9 cellular contexts compared by ENCODE assay signal in the genomic region with DNA sequence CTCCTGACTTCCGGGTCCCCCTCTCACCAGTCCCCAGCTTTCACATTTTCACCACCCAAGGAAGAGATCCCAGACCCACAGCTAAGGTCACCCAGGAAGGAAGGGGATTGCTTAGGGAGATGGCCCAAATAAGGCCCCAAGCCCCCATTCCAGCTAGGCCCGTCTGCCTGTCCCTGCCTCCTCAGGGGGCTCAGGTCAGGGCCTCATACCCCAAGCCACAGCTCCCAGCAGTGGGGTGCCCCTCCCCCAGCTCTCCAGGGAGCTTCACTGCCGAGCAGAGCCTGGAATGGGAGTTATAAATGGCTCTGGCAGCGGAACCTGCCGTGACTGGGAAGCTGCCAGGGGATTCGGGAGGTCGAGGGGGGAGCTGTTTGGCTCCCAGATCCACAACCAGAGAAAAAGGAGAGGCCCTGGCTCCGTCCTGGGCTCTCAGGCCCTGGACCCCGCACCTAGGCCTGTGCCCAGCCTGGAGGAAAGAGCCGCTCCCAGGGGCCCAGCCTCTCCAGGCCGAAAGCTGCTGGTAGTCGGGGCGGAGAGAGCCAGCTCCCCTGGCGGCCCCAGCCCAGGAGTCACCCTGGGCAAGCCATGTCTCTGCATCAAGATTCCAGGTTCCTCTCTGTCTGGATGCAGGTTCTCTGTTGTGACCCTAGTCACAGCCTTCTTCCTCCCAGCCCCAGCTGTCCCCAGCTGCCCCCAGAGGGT. TPM values are rescaled to one million over a fixed set of nuclear protein-coding genes. Genes with fewer than 3 reads are reported as not detected.
DNase-seq lines count a peak whose midpoint lies in the region; ATAC-seq, FAIRE-seq and TF ChIP-seq lines count a peak whose summit lies in the region.
"Had no signal": no experiment of that assay in that cellular context is flagged by ENCODE, and none has a peak within 500 bp of the region (broad histone marks: within the 10 kb centered on the region; RNA-seq: fewer than 3 reads in every experiment).

No MANE protein-coding gene starts in this region.

- TF ChIP-seq POLR2A in GM18505 (IDR thresholded peaks at IDR 0.05; ENCODE audit: borderline replicate concordance, extremely low read depth, insufficient read depth, insufficient read length) = no peak
- no peak for TF ChIP-seq POLR2A in H54 (IDR thresholded peaks at IDR 0.05; ENCODE audit: low read depth, low read length)

- no peaks in the 10 kb centered on the region for H3K36me3 Mint-ChIP-seq in mesothelial cell of epicardium
- no peaks in the 10 kb centered on the region for H3K36me3 Mint-ChIP-seq in endodermal cell (ENCODE audit: low read depth)

- no peak for FAIRE-seq in H54 (lab: Jason Lieb, UNC)

- H3K27me3 ChIP-seq in endodermal cell (ENCODE audit: control insufficient read depth, insufficient read depth, low read length, poor library complexity, severe bottlenecking) = no peaks in the 10 kb centered on the region

- no peak overlapping the region for H3K9ac ChIP-seq in endodermal cell (ENCODE audit: extremely low read depth, low read length, poor library complexity, severe bottlenecking)

- H3K4me3 Mint-ChIP-seq in mesothelial cell of epicardium (peak overlapping the region; percentile 50), endodermal cell (no peak overlapping the region)
- H3K4me3 Mint-ChIP-seq: activated B cell treated with CpG ODN at 0.5 μM for 24 hours had no signal

- peak; percentile 55 for DNase-seq in A172 (ENCODE audit: low spot score)
- peak; percentile 58 for DNase-seq in NCI-H1092 (lab: John Stamatoyannopoulos, UW)
- peak; percentile 65 for DNase-seq in dermis blood vessel endothelial cell
- DNase-seq in mesothelial cell of epicardium (ENCODE audit: low spot score in 2 of 2, unreplicated experiment in 2 of 2) = peak in 1 of 2 experiments; percentile 65
- no peak for DNase-seq in endodermal cell
- DNase-seq in H54 (ENCODE audit: insufficient read length, low spot score) = no peak
- DNase-seq: activated B cell treated with CpG ODN at 0.5 μM for 24 hours had no signal

- H3K9me3 ChIP-seq in endodermal cell (ENCODE audit: control insufficient read depth, low read length) = no peaks in the 10 kb centered on the region

- no peak overlapping the region for H3K27ac ChIP-seq in endodermal cell (ENCODE audit: low read depth, low read length)

- peak overlapping the region; percentile 97 for H3K27ac Mint-ChIP-seq in mesothelial cell of epicardium
- no peak overlapping the region for H3K27ac Mint-ChIP-seq in endodermal cell
- H3K27ac Mint-ChIP-seq: activated B cell treated with CpG ODN at 0.5 μM for 24 hours had no signal

- TF ChIP-seq CTCF in mesothelial cell of epicardium (IDR thresholded peaks at IDR 0.05; ENCODE audit: unreplicated experiment) = no peak
- TF ChIP-seq CTCF in endodermal cell (conservative IDR thresholded peaks at IDR 0.05) = no peak

- H3K4me1 ChIP-seq in endodermal cell (ENCODE audit: control insufficient read depth, insufficient read depth, low read length) = no peaks in the 10 kb centered on the region

- H3K36me3 ChIP-seq in endodermal cell (ENCODE audit: control insufficient read depth, insufficient read depth, low read length) = no peaks in the 10 kb centered on the region

- 81 to 85% methylated on average over 8 to 14 of the region's 14 CpGs for WGBS in endodermal cell (ENCODE audit: insufficient coverage in 1 of 2, insufficient read length in 1 of 2), 2 experiments

- peaks cover 70% of the 10 kb centered on the region for H3K4me1 Mint-ChIP-seq in mesothelial cell of epicardium
- H3K4me1 Mint-ChIP-seq in endodermal cell = peaks cover 7% of the 10 kb centered on the region

- no peaks in the 10 kb centered on the region for H3K27me3 Mint-ChIP-seq in mesothelial cell of epicardium (ENCODE audit: low read depth)
- H3K27me3 Mint-ChIP-seq in endodermal cell (ENCODE audit: insufficient read depth) = peaks cover 10% of the 10 kb centered on the region
- H3K27me3 Mint-ChIP-seq: activated B cell treated with CpG ODN at 0.5 μM for 24 hours had no signal

- H3K9me3 Mint-ChIP-seq in mesothelial cell of epicardium = no peaks in the 10 kb centered on the region
- no peaks in the 10 kb centered on the region for H3K9me3 Mint-ChIP-seq in endodermal cell
- H3K9me3 Mint-ChIP-seq: activated B cell treated with CpG ODN at 0.5 μM for 24 hours had no signal

- ATAC-seq in HG03139 (IDR thresholded peaks at IDR 0.05; ENCODE audit: unreplicated experiment) (no peak), GM18505 (IDR thresholded peaks at IDR 0.05; ENCODE audit: unreplicated experiment) (no peak)

- no peak overlapping the region for H3K4me3 ChIP-seq in endodermal cell (ENCODE audit: low read length)

RNA-seq across cellular contexts. Expression of gene CCDC9B, which starts 0.6 kb away (rescaled TPM):
- total RNA-seq in A172 (2014; rRNA removed; shearing (Covaris generic)) = 4.4 and 12.1 TPM in 2 replicates
- total RNA-seq in dermis blood vessel endothelial cell (10.0 and 21.9 TPM in 2 replicates), mesothelial cell of epicardium (23.4 to 26.9 TPM (median 26.1 TPM) in 3 replicates), endodermal cell (under 1 TPM; 0.15 to 0.42 TPM)
- polyA plus RNA-seq in endodermal cell (2013, experiment 1 of 2) = 0.57 TPM
- polyA plus RNA-seq in endodermal cell (2013, experiment 2 of 2) = 0.12 TPM

RNA-seq across cellular contexts. Expression of gene PHGR1, which starts 10.6 kb away (rescaled TPM):
- not detected in 2 replicates for total RNA-seq in A172 (2014; rRNA removed; shearing (Covaris generic))
- total RNA-seq in dermis blood vessel endothelial cell (not detected in 2 replicates), mesothelial cell of epicardium (0.93 TPM in 1 of 3 replicates, not detected in the others), endodermal cell (not detected)
- not detected for polyA plus RNA-seq in endodermal cell (2013, experiment 1 of 2)
- polyA plus RNA-seq in endodermal cell (2013, experiment 2 of 2) = not detected
- total RNA-seq: activated B cell treated with CpG ODN at 0.5 μM for 24 hours had no signal

RNA-seq across cellular contexts. Expression of gene INAFM2, which starts 16.7 kb away (rescaled TPM):
- total RNA-seq in A172 (2014; rRNA removed; shearing (Covaris generic)) = 12.7 and 14.7 TPM in 2 replicates
- total RNA-seq in dermis blood vessel endothelial cell (14.9 and 20.3 TPM in 2 replicates), mesothelial cell of epicardium (19.2 to 23.1 TPM (median 21.9 TPM) in 3 replicates), endodermal cell (1 to 10 TPM; 4.6 to 8.6 TPM)
- 22.2 TPM for polyA plus RNA-seq in endodermal cell (2013, experiment 1 of 2)
- polyA plus RNA-seq in endodermal cell (2013, experiment 2 of 2) = 19.8 TPM

RNA-seq across cellular contexts. Expression of gene DISP2, which starts 17.8 kb away (rescaled TPM):
- total RNA-seq in A172 (2014; rRNA removed; shearing (Covaris generic)) = 0.19 and 0.36 TPM in 2 replicates
- 0.09 and 0.17 TPM in 2 replicates for total RNA-seq in dermis blood vessel endothelial cell
- total RNA-seq in mesothelial cell of epicardium = 0.57 to 0.76 TPM (median 0.64 TPM) in 3 replicates
- total RNA-seq in endodermal cell = under 1 TPM; 0.04 to 0.40 TPM
- polyA plus RNA-seq in endodermal cell (2013, experiment 1 of 2) = 1.1 TPM
- 1.9 TPM for polyA plus RNA-seq in endodermal cell (2013, experiment 2 of 2)

RNA-seq across cellular contexts. Expression of gene PLCB2, which starts 32.5 kb away (rescaled TPM):
- not detected in 2 replicates for total RNA-seq in A172 (2014; rRNA removed; shearing (Covaris generic))
- total RNA-seq in dermis blood vessel endothelial cell = under 0.01 and 0.05 TPM in 2 replicates
- total RNA-seq in mesothelial cell of epicardium = 9.8 to 11.5 TPM (median 10.7 TPM) in 3 replicates
- total RNA-seq in endodermal cell = 1 to 10 TPM; 4.4 to 5.3 TPM
- 5.8 TPM for polyA plus RNA-seq in endodermal cell (2013, experiment 1 of 2)
- 5.2 TPM for polyA plus RNA-seq in endodermal cell (2013, experiment 2 of 2)

Comparison
In these comparisons a context has a peak if more than half of its experiments do, and no peak if none do; other contexts are left out.
1. DNase-seq: peak in A172 (single experiment), NCI-H1092 (single experiment) and dermis blood vessel endothelial cell (single experiment); none in endodermal cell (single experiment) and H54 (single experiment).